13 cellular contexts compared by ENCODE assay signal in the genomic region with DNA sequence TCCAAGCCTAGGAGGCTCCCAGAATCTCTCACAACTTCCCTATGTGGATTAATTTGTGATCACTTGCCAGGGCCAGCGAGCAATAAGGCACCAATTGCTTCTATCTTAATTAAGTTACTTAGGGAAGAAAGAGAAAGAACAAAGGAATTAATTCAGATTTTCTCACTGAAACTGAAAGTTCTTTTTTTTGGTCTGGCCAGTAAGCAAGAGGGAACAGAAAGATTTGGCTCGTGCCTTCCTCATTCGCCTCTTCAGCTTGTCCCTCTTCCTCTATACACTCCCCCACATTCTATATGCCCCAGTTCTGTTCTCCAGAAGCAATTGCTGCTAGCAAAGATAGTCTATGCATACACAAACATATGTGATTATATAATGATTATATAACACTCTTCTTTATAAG. TPM values are rescaled to one million over a fixed set of nuclear protein-coding genes. Genes with fewer than 3 reads are reported as not detected.
DNase-seq lines count a peak whose midpoint lies in the region; ATAC-seq, FAIRE-seq and TF ChIP-seq lines count a peak whose summit lies in the region.
"Had no signal": no experiment of that assay in that cellular context is flagged by ENCODE, and none has a peak within 500 bp of the region (broad histone marks: within the 10 kb centered on the region; RNA-seq: fewer than 3 reads in every experiment).

No MANE protein-coding gene starts in this region.

- no peak overlapping the region for H2AFZ ChIP-seq in OCI-LY3 (ENCODE audit: low read depth, low read length)

- H3K27ac ChIP-seq in OCI-LY3 (ENCODE audit: low read length) (no peak overlapping the region), neutrophil (peak overlapping the region; percentile 73)
- no peak overlapping the region for H3K27ac ChIP-seq in CD8-positive, alpha-beta T cell (ENCODE audit: low read depth, low read length)
- H3K27ac ChIP-seq: pancreas, WERI-Rb-1 had no signal

- CTCF ChIA-PET in CD8-positive, alpha-beta T cell (lab: Charles Lee) = interaction anchor here (1.1 kb wide), 1 partner anchor 123 kb away, joined by 3 read pairs; no protein-coding TSS in a partner anchor

- H3K4me3 Mint-ChIP-seq in CD8-positive, alpha-beta T cell = no peak overlapping the region
- H3K4me3 Mint-ChIP-seq: activated naive CD8-positive, alpha-beta T cell treated with anti-CD3 and anti-CD28 coated beads, Interleukin-2, amount 50 U/mL, for 24 hours; H9 had no signal

- ATAC-seq in GM18861 (IDR thresholded peaks at IDR 0.05; ENCODE audit: unreplicated experiment) = peak; percentile 66
- ATAC-seq in HG02798 (IDR thresholded peaks at IDR 0.05; ENCODE audit: poor library complexity, unreplicated experiment) = peak; percentile 67
- ATAC-seq in left lobe of liver = no peak
- no peak for ATAC-seq in CD8-positive, alpha-beta T cell
- ATAC-seq: activated naive CD8-positive, alpha-beta T cell treated with anti-CD3 and anti-CD28 coated beads, Interleukin-2, amount 50 U/mL, for 24 hours had no signal

- intact Hi-C loops in CD8-positive, alpha-beta T cell (cut with DNase I, micrococcal nuclease) = no loop called here
- intact Hi-C loops in posterior cingulate gyrus (cut with DNase I) = no loop called here

- no peaks in the 10 kb centered on the region for H3K36me3 Mint-ChIP-seq in CD8-positive, alpha-beta T cell

- H3K79me2 ChIP-seq in OCI-LY3 (ENCODE audit: low read length) = no peaks in the 10 kb centered on the region

- DNase-seq in left lobe of liver (ENCODE audit: low spot score) (no peak), posterior cingulate gyrus (no peak), urothelium cell line (ENCODE audit: low spot score) (no peak)
- DNase-seq in CD8-positive, alpha-beta T cell = no peak
- DNase-seq: activated naive CD8-positive, alpha-beta T cell treated with anti-CD3 and anti-CD28 coated beads, Interleukin-2, amount 50 U/mL, for 24 hours; H9; NK-92 treated with Interleukin-12 subunit alpha and Interleukin-12 subunit beta, amount 100 ng/mL, for 24 hours; pancreas; WERI-Rb-1 had no signal

- H3K4me1 ChIP-seq in OCI-LY3 (ENCODE audit: low read length) (peaks cover 13% of the 10 kb centered on the region), neutrophil (ENCODE audit: control insufficient read depth in 1 of 2, insufficient read depth in 1 of 2, low read depth in 1 of 2, low read length in 1 of 2) (peaks cover 29% of the 10 kb centered on the region in 2 experiments)
- peaks cover 6% of the 10 kb centered on the region for H3K4me1 ChIP-seq in CD8-positive, alpha-beta T cell (ENCODE audit: insufficient read depth, low read length)
- H3K4me1 ChIP-seq: pancreas had no signal

- H3K9me3 ChIP-seq in OCI-LY3 (ENCODE audit: insufficient read depth, low read length) (no peaks in the 10 kb centered on the region), neutrophil (no peaks in the 10 kb centered on the region)
- no peaks in the 10 kb centered on the region for H3K9me3 ChIP-seq in CD8-positive, alpha-beta T cell (ENCODE audit: low read length)
- H3K9me3 ChIP-seq: pancreas had no signal

- H3K4me3 ChIP-seq in OCI-LY3 (ENCODE audit: low read length) = peak overlapping the region; percentile 38; the same call in 1 of the 2 replicates
- no peak overlapping the region for H3K4me3 ChIP-seq in neutrophil (ENCODE audit: low read depth in 1 of 2, low read length in 1 of 2)
- no peak overlapping the region for H3K4me3 ChIP-seq in CD8-positive, alpha-beta T cell (ENCODE audit: low read depth, low read length)
- H3K4me3 ChIP-seq: pancreas had no signal

- H3K9me3 Mint-ChIP-seq in CD8-positive, alpha-beta T cell = no peaks in the 10 kb centered on the region
- H3K9me3 Mint-ChIP-seq: activated naive CD8-positive, alpha-beta T cell treated with anti-CD3 and anti-CD28 coated beads, Interleukin-2, amount 50 U/mL, for 24 hours; H9 had no signal

- no peaks in the 10 kb centered on the region for H3K27me3 ChIP-seq in OCI-LY3 (ENCODE audit: low read depth, low read length)
- no peaks in the 10 kb centered on the region for H3K27me3 ChIP-seq in neutrophil
- H3K27me3 ChIP-seq in CD8-positive, alpha-beta T cell (ENCODE audit: insufficient read depth, low read length) = no peaks in the 10 kb centered on the region
- H3K27me3 ChIP-seq: pancreas had no signal

- H3K36me3 ChIP-seq in OCI-LY3 (replicated peaks; ENCODE audit: low read depth, low read length) (no peaks in the 10 kb centered on the region), neutrophil (no peaks in the 10 kb centered on the region)
- H3K36me3 ChIP-seq in CD8-positive, alpha-beta T cell (ENCODE audit: insufficient read depth, low read length) = no peaks in the 10 kb centered on the region
- H3K36me3 ChIP-seq: pancreas, WERI-Rb-1 had no signal

- no peak overlapping the region for H3K9ac ChIP-seq in OCI-LY3 (ENCODE audit: low read length)

- no peak for TF ChIP-seq CTCF in OCI-LY3 (IDR thresholded peaks at IDR 0.05; ENCODE audit: low read depth, low read length)
- no peak for TF ChIP-seq CTCF in neutrophil (IDR thresholded peaks at IDR 0.05)
- no peak for TF ChIP-seq CTCF in CD8-positive, alpha-beta T cell (IDR thresholded peaks at IDR 0.05)

- no peak for FAIRE-seq in urothelium cell line (lab: Jason Lieb, UNC)
- FAIRE-seq: pancreas had no signal

- H3K27ac Mint-ChIP-seq in CD8-positive, alpha-beta T cell = no peak overlapping the region
- H3K27ac Mint-ChIP-seq: activated naive CD8-positive, alpha-beta T cell treated with anti-CD3 and anti-CD28 coated beads, Interleukin-2, amount 50 U/mL, for 24 hours had no signal

- H3K4me1 Mint-ChIP-seq in CD8-positive, alpha-beta T cell (ENCODE audit: low read depth) = peaks cover 5% of the 10 kb centered on the region

- no peaks in the 10 kb centered on the region for H4K20me1 ChIP-seq in OCI-LY3 (ENCODE audit: insufficient read depth, low read length)

- H3K27me3 Mint-ChIP-seq in CD8-positive, alpha-beta T cell (ENCODE audit: low read depth) = no peaks in the 10 kb centered on the region
- H3K27me3 Mint-ChIP-seq: activated naive CD8-positive, alpha-beta T cell treated with anti-CD3 and anti-CD28 coated beads, Interleukin-2, amount 50 U/mL, for 24 hours had no signal

- H3K4me2 ChIP-seq in OCI-LY3 (ENCODE audit: low read length) = peak overlapping the region; percentile 60

- POLR2A ChIA-PET in CD8-positive, alpha-beta T cell (lab: Charles Lee) = no interaction called here

RNA-seq across cellular contexts. Expression of gene MAP3K8, which starts 34.0 kb away (rescaled TPM):
- 2.9 TPM for total RNA-seq in left lobe of liver
- 10 to 100 TPM; 42.4 to 48.6 TPM for total RNA-seq in CD8-positive, alpha-beta T cell

Comparison
In these comparisons a context has a peak if more than half of its experiments do, and no peak if none do; other contexts are left out.
1. ATAC-seq: peak in GM18861 (single experiment) and HG02798 (single experiment); none in left lobe of liver (single experiment) and CD8-positive, alpha-beta T cell (single experiment).
2. RNA of gene MAP3K8, which starts 34.0 kb away (total RNA-seq): 42.4 to 48.6 TPM in CD8-positive, alpha-beta T cell; 2.9 TPM in left lobe of liver (single experiment); every median in the first group is over 10 times any median in the second.